26 cellular contexts compared by ENCODE assay signal in genomic region chr14:50839696-50840095, GRCh38. TPM values are rescaled to one million over a fixed set of nuclear protein-coding genes. Genes with fewer than 3 reads are reported as not detected.
"Had no signal": no experiment of that assay in that cellular context is flagged by ENCODE, and none has a peak within 500 bp of the region (broad histone marks: within the 10 kb centered on the region; RNA-seq: fewer than 3 reads in every experiment).

No MANE protein-coding gene starts in this region.

- H3K27me3 ChIP-seq: right lobe of liver had no signal

- H2AFZ ChIP-seq: hepatocyte, parathyroid adenoma had no signal

- H3K79me2 ChIP-seq: hepatocyte, parathyroid adenoma had no signal

- H3K27ac ChIP-seq: coronary artery, hepatocyte, left ventricle myocardium inferior, lower lobe of right lung, parathyroid adenoma, prostate gland, right lobe of liver, skin epidermis, stomach had no signal

- H3K4me3 ChIP-seq: coronary artery, hepatocyte, left ventricle myocardium inferior, lower lobe of right lung, prostate gland, right lobe of liver, skin epidermis, stomach had no signal

- H3K4me2 ChIP-seq: hepatocyte had no signal

- DNase-seq: effector CD4-positive, alpha-beta T cell; endodermal cell; foreskin melanocyte; head of caudate nucleus; kidney; left cardiac atrium; left ventricle myocardium inferior; lower lobe of right lung; mesenchymal stem cell; midbrain; naive B cell; retina; right lobe of liver; stimulated activated CD4-positive, alpha-beta T cell treated with anti-CD3 and anti-CD28 coated beads, Interleukin-2, amount 100 ng/mL, for 24 hours; stimulated activated CD4-positive, alpha-beta T cell treated with anti-CD3 and anti-CD28 coated beads, Interleukin-4, amount 100 ng/mL, for 4 hours; stimulated activated naive CD4-positive, alpha-beta T cell; stomach; substantia nigra; trophoblast cell had no signal

- H3K36me3 ChIP-seq: left ventricle myocardium inferior, lower lobe of right lung, prostate gland, right lobe of liver, stomach had no signal

- H3K9me3 ChIP-seq: left ventricle myocardium inferior, lower lobe of right lung, prostate gland, right lobe of liver, stomach had no signal

- H3K4me1 ChIP-seq: left ventricle myocardium inferior, lower lobe of right lung, parathyroid adenoma, prostate gland, stomach had no signal

- H3K9ac ChIP-seq: parathyroid adenoma had no signal

RNA-seq across cellular contexts. Expression of gene ABHD12B, which starts 32.2 kb away (rescaled TPM):
- total RNA-seq: dermis microvascular lymphatic vessel endothelial cell, endothelial cell of umbilical vein, hepatocyte, kidney, left ventricle myocardium inferior, lower lobe of right lung, prostate gland, right lobe of liver, stomach had no signal
